ENCODE assay signal across 17 cellular contexts in the genomic region with DNA sequence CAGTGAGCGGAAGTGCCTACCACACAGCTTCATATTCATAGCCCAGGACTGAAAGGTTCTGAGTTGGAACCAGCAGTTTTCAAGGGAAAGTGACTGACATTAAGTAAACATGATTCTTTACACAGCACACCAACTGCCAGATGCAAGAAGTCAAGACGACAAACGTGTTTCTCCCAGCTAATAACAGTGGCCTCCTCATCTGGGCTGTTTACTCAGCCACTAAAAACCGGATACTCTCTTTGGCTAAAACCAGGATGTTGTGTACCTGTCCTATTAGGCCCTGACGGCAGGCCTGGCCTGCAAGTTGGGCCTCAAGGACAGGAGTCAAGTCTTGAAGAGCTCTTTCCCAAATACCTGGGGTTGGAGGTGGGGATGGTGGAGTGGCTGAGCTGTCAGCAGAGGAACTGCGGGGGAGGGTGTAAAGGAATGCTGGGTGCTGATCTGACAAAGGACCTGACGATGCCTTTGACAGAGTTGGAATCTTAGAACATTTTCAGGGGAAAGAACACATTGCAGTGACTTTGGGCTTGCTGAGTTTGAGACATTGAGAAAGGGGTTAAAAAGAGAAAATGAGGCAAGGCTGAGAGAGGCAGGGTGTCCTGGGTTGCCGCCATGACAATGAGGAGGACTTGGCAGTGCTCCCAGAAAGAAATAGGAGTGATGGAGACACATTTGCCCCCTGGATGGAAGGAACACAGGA. TPM values are rescaled to one million over a fixed set of nuclear protein-coding genes. Genes with fewer than 3 reads are reported as not detected.
DNase-seq lines count a peak whose midpoint lies in the region; ATAC-seq, FAIRE-seq and TF ChIP-seq lines count a peak whose summit lies in the region.
"Had no signal": no experiment of that assay in that cellular context is flagged by ENCODE, and none has a peak within 500 bp of the region (broad histone marks: within the 10 kb centered on the region; RNA-seq: fewer than 3 reads in every experiment).

No MANE protein-coding gene starts in this region.

- H3K4me1 ChIP-seq in K562 (replicated peaks in 1 of 2; ENCODE audit: control insufficient read depth in 2 of 2, insufficient read depth in 2 of 2, low read length in 2 of 2) (peaks cover 18 to 25% of the 10 kb centered on the region in 2 experiments), neural progenitor cell (peaks cover 8% of the 10 kb centered on the region)

- H3F3A ChIP-seq in neural progenitor cell (ENCODE audit: low read depth) = no peaks in the 10 kb centered on the region

- no TSS peak for BruUV-seq in K562 (replicated peaks; lab: Mats Ljungman, UMichigan)

- WGBS in K562 (ENCODE audit: insufficient coverage, low coverage, missing lambda C conversion rate) = 44% methylated on average over 8 of the region's 8 CpGs

- H3K4me2 ChIP-seq in K562 (ENCODE audit: insufficient read depth, low read length) (peak overlapping the region; percentile 0; the same call in 1 of the 2 replicates), neural progenitor cell (no peak overlapping the region)

- H3K9me1 ChIP-seq in K562 (ENCODE audit: control insufficient read depth, insufficient read depth, low read length) = peaks cover 5% of the 10 kb centered on the region

- H2AFZ ChIP-seq in K562 (ENCODE audit: low read depth, low read length) (peak overlapping the region; percentile 41), neural progenitor cell (replicated peaks) (peak overlapping the region; percentile 12)

- peak overlapping the region; percentile 42 for H3K27ac Mint-ChIP-seq in neural progenitor cell
- H3K27ac Mint-ChIP-seq: activated naive CD4-positive, alpha-beta T cell treated with anti-CD3 and anti-CD28 coated beads, Interleukin-2, amount 10 ng/mL, durations not matched to agents 7 days and 5 days; IgD-negative memory B cell; naive thymus-derived CD8-positive, alpha-beta T cell had no signal

- peaks cover 16% of the 10 kb centered on the region for H3K4me1 Mint-ChIP-seq in neural progenitor cell
- H3K4me1 Mint-ChIP-seq: central memory CD8-positive, alpha-beta T cell had no signal

- H4K20me1 ChIP-seq in K562 (replicated peaks; ENCODE audit: control insufficient read depth, insufficient read depth, low read length) (no peaks in the 10 kb centered on the region), neural progenitor cell (ENCODE audit: low read depth) (no peaks in the 10 kb centered on the region)

- no peak for FAIRE-seq in K562 (lab: Jason Lieb, UNC)
- FAIRE-seq: keratinocyte had no signal

- H3K79me2 ChIP-seq in K562 (ENCODE audit: control insufficient read depth, insufficient read depth, low read length) (no peaks in the 10 kb centered on the region), neural progenitor cell (ENCODE audit: low read depth) (no peaks in the 10 kb centered on the region)

- 0 out of 3 replicates have a peak overlapping the region, but pooled peaks have one; percentile 16 for H3K27ac ChIP-seq in K562 (ENCODE audit: extremely low read depth, low read depth, low read length)
- no peak overlapping the region for H3K27ac ChIP-seq in neural progenitor cell

- TF ChIP-seq POLR2A in K562 (conservative IDR thresholded peaks at IDR 0.05) = no peak

- H3K36me3 Mint-ChIP-seq in neural progenitor cell = no peaks in the 10 kb centered on the region
- H3K36me3 Mint-ChIP-seq: activated naive CD4-positive, alpha-beta T cell treated with anti-CD3 and anti-CD28 coated beads, Interleukin-2, amount 10 ng/mL, durations not matched to agents 7 days and 5 days; IgD-negative memory B cell; naive thymus-derived CD8-positive, alpha-beta T cell had no signal

- TF ChIP-seq RAD21 in K562 (CRISPR knock-in tag; conservative IDR thresholded peaks at IDR 0.05 in 1 of 2, IDR thresholded peaks at IDR 0.05 in 1 of 2) = no peak

- ATAC-seq in K562 (no peak), GM19023 (IDR thresholded peaks at IDR 0.05; ENCODE audit: unreplicated experiment) (no peak), GM18873 (IDR thresholded peaks at IDR 0.05; ENCODE audit: low FRiP score, unreplicated experiment) (no peak)
- ATAC-seq: naive thymus-derived CD8-positive, alpha-beta T cell had no signal

- no peaks in the 10 kb centered on the region for H3K9me3 ChIP-seq in K562 (replicated peaks; ENCODE audit: control insufficient read depth, insufficient read depth, low read depth, low read length)
- H3K9me3 ChIP-seq in neural progenitor cell (ENCODE audit: low read depth) = peaks cover 3% of the 10 kb centered on the region

- intact Hi-C loops in K562 (cut with micrococcal nuclease) = no loop called here

- no peaks in the 10 kb centered on the region for H3K27me3 Mint-ChIP-seq in neural progenitor cell (ENCODE audit: insufficient read depth, low read depth)

- POLR2A ChIA-PET in K562 (lab: Yijun Ruan, JAX) = interaction anchor here (0.7 kb wide), 1 partner anchor 1798 kb away, joined by 4 read pairs; no protein-coding TSS in a partner anchor

- H3K9me3 Mint-ChIP-seq in neural progenitor cell = peaks cover 3% of the 10 kb centered on the region
- H3K9me3 Mint-ChIP-seq: activated naive CD4-positive, alpha-beta T cell treated with anti-CD3 and anti-CD28 coated beads, Interleukin-2, amount 10 ng/mL, durations not matched to agents 7 days and 5 days; central memory CD8-positive, alpha-beta T cell; naive thymus-derived CD8-positive, alpha-beta T cell had no signal

- CTCF ChIA-PET in K562 (lab: Yijun Ruan, JAX; ENCODE audit: low intra/inter-chr PET ratio) = no interaction called here

- in situ Hi-C loops in K562 (cut with MboI) = no loop called here

- TF ChIP-seq CTCF in K562 (IDR thresholded peaks at IDR 0.05 in 2 of 3, conservative IDR thresholded peaks at IDR 0.05 in 1 of 3; ENCODE audit: insufficient read depth in 2 of 3, low read depth in 1 of 3, low read length in 3 of 3) (no peak), neural progenitor cell (IDR thresholded peaks at IDR 0.05) (no peak)

- H3K4me3 ChIP-seq in K562 (no peak overlapping the region), neural progenitor cell (no peak overlapping the region)

- H3K9ac ChIP-seq in K562 (ENCODE audit: insufficient read depth in 1 of 2, low read depth in 2 of 2, low read length in 2 of 2) = no peak overlapping the region; a peak in 1 of 4 replicates
- H3K9ac ChIP-seq in neural progenitor cell = no peak overlapping the region

- TF ChIP-seq EP300 in K562 (IDR thresholded peaks at IDR 0.05; ENCODE audit: low read length) = no peak

- no peak overlapping the region for H3K4me3 Mint-ChIP-seq in neural progenitor cell
- H3K4me3 Mint-ChIP-seq: activated naive CD4-positive, alpha-beta T cell treated with anti-CD3 and anti-CD28 coated beads, Interleukin-2, amount 10 ng/mL, durations not matched to agents 7 days and 5 days; central memory CD8-positive, alpha-beta T cell; IgD-negative memory B cell; naive thymus-derived CD8-positive, alpha-beta T cell had no signal

- no peaks in the 10 kb centered on the region; the same call in 2 of the 3 replicates for H3K36me3 ChIP-seq in K562 (ENCODE audit: control insufficient read depth, insufficient read depth, low read length)
- H3K36me3 ChIP-seq in neural progenitor cell = no peaks in the 10 kb centered on the region

- no peaks in the 10 kb centered on the region for H3K27me3 ChIP-seq in K562 (ENCODE audit: control insufficient read depth in 2 of 2, insufficient read depth in 2 of 2, low read length in 2 of 2)
- H3K27me3 ChIP-seq in neural progenitor cell = no peaks in the 10 kb centered on the region

- DNase-seq in DMS53 treated with DMSO at 0.1 percent for 48 hours (lab: John Stamatoyannopoulos, UW; ENCODE audit: unreplicated experiment) (peak; percentile 100), NCI-H2029 (lab: John Stamatoyannopoulos, UW) (peak; percentile 60), K562 (ENCODE audit: extremely low read depth in 1 of 4, low spot score in 3 of 4) (no peak), neural progenitor cell (ENCODE audit: low spot score) (no peak), NCI-H524 (lab: John Stamatoyannopoulos, UW) (no peak)
- no peak for DNase-seq in stimulated activated CD4-positive, alpha-beta T cell treated with anti-CD3 and anti-CD28 coated beads, Interleukin-1b, Interleukin-23, amount 100 ng/mL, for 48 hours
- DNase-seq: activated naive CD4-positive, alpha-beta T cell treated with anti-CD3 and anti-CD28 coated beads, Interleukin-2, amount 10 ng/mL, durations not matched to agents 7 days and 5 days; C1 segment of cervical spinal cord; GDM1; naive thymus-derived CD8-positive, alpha-beta T cell; NCI-H1694 treated with DMSO at 0.1 percent for 48 hours; OCI-M1 had no signal

TF ChIP-seq in K562, 482 proteins besides CTCF, POLR2A, EP300 and RAD21 (continues in another document):
- TF ChIP-seq, protein P1, sequence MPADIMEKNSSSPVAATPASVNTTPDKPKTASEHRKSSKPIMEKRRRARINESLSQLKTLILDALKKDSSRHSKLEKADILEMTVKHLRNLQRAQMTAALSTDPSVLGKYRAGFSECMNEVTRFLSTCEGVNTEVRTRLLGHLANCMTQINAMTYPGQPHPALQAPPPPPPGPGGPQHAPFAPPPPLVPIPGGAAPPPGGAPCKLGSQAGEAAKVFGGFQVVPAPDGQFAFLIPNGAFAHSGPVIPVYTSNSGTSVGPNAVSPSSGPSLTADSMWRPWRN (IDR thresholded peaks at IDR 0.05; ENCODE audit: low read depth) = no peak

RNA-seq across cellular contexts. Expression of a gene that starts 57.7 kb away (rescaled TPM):
- total RNA-seq in K562 (2011; cell fraction: chromatin; rRNA removed; ENCODE audit: low replicate concordance) = 58.4 and 119 TPM in 2 replicates
- 35.9 and 36.8 TPM in 2 replicates for total RNA-seq in K562 (2011; cell fraction: nucleolus; rRNA removed)
- 71.3 and 117 TPM in 2 replicates for total RNA-seq in K562 (2011; cell fraction: nucleoplasm; rRNA removed)
- 20.0 and 23.8 TPM in 2 replicates for total RNA-seq in K562 (2014; rRNA removed)
- 34.3 and 39.8 TPM in 2 replicates for total RNA-seq in K562 (2014; rRNA removed; fragmentation: Illumina TruSeq; extraction: Trizol)
- 23.1 and 28.3 TPM in 2 replicates for total RNA-seq in K562 (2015; rRNA removed; fragmentation: Illumina TruSeq; extraction: Trizol)
- 22.0 and 24.4 TPM in 2 replicates for total RNA-seq in K562 (2021)
- 36.4 and 36.8 TPM in 2 replicates for polyA plus RNA-seq in K562 (2011; rRNA removed)
- 21.0 and 33.7 TPM in 2 replicates for polyA plus RNA-seq in K562 (2011; cell fraction: cytosol; rRNA removed)
- 58.2 and 62.5 TPM in 2 replicates for polyA plus RNA-seq in K562 (2011; cell fraction: nucleus; rRNA removed)
- polyA plus RNA-seq in K562 (2012) = 21.6 and 46.5 TPM in 2 replicates
- polyA plus RNA-seq in K562 (2014; fragmentation: Illumina TruSeq; extraction: Trizol) = 24.7 and 29.2 TPM in 2 replicates
- polyA plus RNA-seq in K562 (2014; fragmentation: Nextera tagmentation; extraction: Ambion mirVana) = 10 to 100 TPM; 31.5 to 38.5 TPM
- 26.5 and 30.6 TPM in 2 replicates for polyA plus RNA-seq in K562 (2014; rRNA removed)
- 44.0 and 52.0 TPM in 2 replicates for polyA minus RNA-seq in K562 (2011; rRNA and poly(A)+ RNA removed)
- polyA minus RNA-seq in K562 (2011; cell fraction: cytosol; rRNA and poly(A)+ RNA removed) = 4.1 and 15.5 TPM in 2 replicates
- polyA minus RNA-seq in K562 (2011; cell fraction: nucleus; rRNA and poly(A)+ RNA removed) = 40.4 and 57.9 TPM in 2 replicates
- 1.6 and 3.0 TPM in 2 replicates for total RNA-seq in neural progenitor cell (ENCODE audit: low replicate concordance)
- total RNA-seq: naive thymus-derived CD8-positive, alpha-beta T cell had no signal

Comparison
In these comparisons a context has a peak if more than half of its experiments do, and no peak if none do; other contexts are left out.
1. DNase-seq: peak in DMS53 treated with DMSO at 0.1 percent for 48 hours (single experiment) and NCI-H2029 (single experiment); none in K562 (0 of 4), neural progenitor cell (single experiment), stimulated activated CD4-positive, alpha-beta T cell treated with anti-CD3 and anti-CD28 coated beads, Interleukin-1b, Interleukin-23, amount 100 ng/mL, for 48 hours (single experiment) and NCI-H524 (0 of 2).